12 cellular contexts compared by ENCODE assay signal in the genomic region with DNA sequence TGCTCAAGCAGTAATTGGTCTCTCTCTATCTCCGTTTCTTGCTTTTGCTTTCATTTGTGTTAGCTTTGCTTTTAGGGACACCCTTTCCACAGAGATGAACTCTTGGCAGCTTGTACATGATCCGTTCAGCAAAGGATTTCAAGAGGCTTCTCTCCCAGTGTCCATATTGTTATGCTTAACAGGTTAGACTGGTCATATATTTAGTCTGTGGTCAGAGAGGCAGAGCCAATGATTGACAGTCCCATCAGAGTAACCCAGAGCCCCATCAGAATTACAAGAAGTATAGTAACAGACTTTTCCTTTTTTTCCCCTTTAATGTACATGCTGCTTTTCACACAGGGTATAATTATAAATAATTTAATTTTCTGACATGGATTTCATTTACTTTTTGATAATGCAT.
"Had no signal": no experiment of that assay in that cellular context is flagged by ENCODE, and none has a peak within 500 bp of the region (broad histone marks: within the 10 kb centered on the region; RNA-seq: fewer than 3 reads in every experiment).

No MANE protein-coding gene starts in this region.

- DNase-seq: activated CD4-positive, alpha-beta T cell treated with anti-CD3 and anti-CD28 coated beads, Interleukin-2, amount 10 ng/mL, durations not matched to agents 24 days and 14 days; aorta; cerebellar nuclear complex; effector memory CD4-positive, alpha-beta T cell; heart left ventricle; immature natural killer cell; mesendoderm; natural killer cell; upper lobe of right lung had no signal

- H3K4me3 ChIP-seq: heart left ventricle, thoracic aorta, upper lobe of right lung had no signal

- ATAC-seq: heart left ventricle; natural killer cell; stimulated activated effector memory CD8-positive, alpha-beta T cell treated with anti-CD3 and anti-CD28 coated beads, Interleukin-12 subunit alpha, Interleukin-12 subunit beta, amount 100 ng/mL, for 72 hours; upper lobe of right lung; WTC11 had no signal
